11 cellular contexts compared by ENCODE assay signal in genomic region chr21:29245104-29245643, GRCh38.
A peak's percentile ranks its signal among the peaks of the same experiment; 100 is the strongest.
DNase-seq lines count a peak whose midpoint lies in the region; ATAC-seq and TF ChIP-seq lines count a peak whose summit lies in the region.
"Had no signal": no experiment of that assay in that cellular context is flagged by ENCODE, and none has a peak within 500 bp of the region (broad histone marks: within the 10 kb centered on the region; RNA-seq: fewer than 3 reads in every experiment).

No MANE protein-coding gene starts in this region.

- peak; percentile 50 for TF ChIP-seq POLR2A in GM18505 (IDR thresholded peaks at IDR 0.05; ENCODE audit: borderline replicate concordance, extremely low read depth, insufficient read depth, insufficient read length)

- DNase-seq in memory B cell (ENCODE audit: low spot score in 2 of 2) (no peak), retina (no peak), NCI-H2227 treated with DMSO at 0.1 percent for 48 hours (lab: John Stamatoyannopoulos, UW) (no peak), NCI-H446 (lab: John Stamatoyannopoulos, UW) (no peak)
- no peak for DNase-seq in activated naive CD4-positive, alpha-beta T cell treated with anti-CD3 and anti-CD28 coated beads, Interleukin-2, amount 10 ng/mL, durations not matched to agents 7 days and 5 days
- DNase-seq: activated CD4-positive, alpha-beta T cell treated with anti-CD3 and anti-CD28 coated beads for 1 hour; NCI-H1105 treated with DMSO at 0.1 percent for 48 hours; transverse colon had no signal

- H3K27ac Mint-ChIP-seq in memory B cell: peak overlapping the region; percentile 7
- no peak overlapping the region for H3K27ac Mint-ChIP-seq in activated naive CD4-positive, alpha-beta T cell treated with anti-CD3 and anti-CD28 coated beads, Interleukin-2, amount 10 ng/mL, durations not matched to agents 7 days and 5 days

- H3K36me3 Mint-ChIP-seq in memory B cell: peaks cover 3% of the 10 kb centered on the region
- H3K36me3 Mint-ChIP-seq in activated naive CD4-positive, alpha-beta T cell treated with anti-CD3 and anti-CD28 coated beads, Interleukin-2, amount 10 ng/mL, durations not matched to agents 7 days and 5 days: no peaks in the 10 kb centered on the region

- peaks cover 3% of the 10 kb centered on the region for H3K4me1 Mint-ChIP-seq in memory B cell
- H3K4me1 Mint-ChIP-seq in activated naive CD4-positive, alpha-beta T cell treated with anti-CD3 and anti-CD28 coated beads, Interleukin-2, amount 10 ng/mL, durations not matched to agents 7 days and 5 days: no peaks in the 10 kb centered on the region

- H3K27me3 Mint-ChIP-seq in memory B cell: no peaks in the 10 kb centered on the region
- H3K27me3 Mint-ChIP-seq in activated naive CD4-positive, alpha-beta T cell treated with anti-CD3 and anti-CD28 coated beads, Interleukin-2, amount 10 ng/mL, durations not matched to agents 7 days and 5 days: no peaks in the 10 kb centered on the region

- CTCF ChIA-PET in activated naive CD4-positive, alpha-beta T cell treated with anti-CD3 and anti-CD28 coated beads, Interleukin-2, amount 10 ng/mL, durations not matched to agents 7 days and 5 days (lab: Charles Lee): interaction anchor here (0.7 to 1.0 kb wide), 4 partner anchors 11 to 127 kb away, joined by 3 to 4 read pairs (median 3); no protein-coding TSS in a partner anchor

- peaks cover 3% of the 10 kb centered on the region for H3K9me3 Mint-ChIP-seq in memory B cell
- peaks cover 2% of the 10 kb centered on the region for H3K9me3 Mint-ChIP-seq in activated naive CD4-positive, alpha-beta T cell treated with anti-CD3 and anti-CD28 coated beads, Interleukin-2, amount 10 ng/mL, durations not matched to agents 7 days and 5 days

- H3K4me3 Mint-ChIP-seq in memory B cell: no peak overlapping the region
- no peak overlapping the region for H3K4me3 Mint-ChIP-seq in activated naive CD4-positive, alpha-beta T cell treated with anti-CD3 and anti-CD28 coated beads, Interleukin-2, amount 10 ng/mL, durations not matched to agents 7 days and 5 days

- ATAC-seq in GM18505 (IDR thresholded peaks at IDR 0.05; ENCODE audit: unreplicated experiment) (no peak), GM21360 (IDR thresholded peaks at IDR 0.05; ENCODE audit: unreplicated experiment) (peak; percentile 74), HG03469 (IDR thresholded peaks at IDR 0.05; ENCODE audit: unreplicated experiment) (peak; percentile 56), memory B cell (ENCODE audit: low read depth) (no peak)

Comparison
In these comparisons a context has a peak if more than half of its experiments do, and no peak if none do; other contexts are left out.
1. ATAC-seq: peak in GM21360 (single experiment) and HG03469 (single experiment); none in GM18505 (single experiment) and memory B cell (single experiment).